In genomic region chr6:155100591-155100990, GRCh38 we compare ENCODE assay signal across 15 cellular contexts.
A peak's percentile ranks its signal among the peaks of the same experiment; 100 is the strongest.
DNase-seq lines count a peak whose midpoint lies in the region; ATAC-seq, FAIRE-seq and TF ChIP-seq lines count a peak whose summit lies in the region.
"Had no signal": no experiment of that assay in that cellular context is flagged by ENCODE, and none has a peak within 500 bp of the region (broad histone marks: within the 10 kb centered on the region; RNA-seq: fewer than 3 reads in every experiment).

No MANE protein-coding gene starts in this region.

- H3K9me3 ChIP-seq in SJCRH30 (replicated peaks), result no peaks in the 10 kb centered on the region
- no peaks in the 10 kb centered on the region for H3K9me3 ChIP-seq in K562 (replicated peaks; ENCODE audit: control insufficient read depth, insufficient read depth, low read depth, low read length)
- no peaks in the 10 kb centered on the region for H3K9me3 ChIP-seq in skeletal muscle satellite cell (replicated peaks; ENCODE audit: low read length)
- no peaks in the 10 kb centered on the region for H3K9me3 ChIP-seq in pancreas
- H3K9me3 ChIP-seq: A549 had no signal

- no peak for TF ChIP-seq EP300 in K562 (IDR thresholded peaks at IDR 0.05; ENCODE audit: low read length)

- H3K79me2 ChIP-seq in K562 (ENCODE audit: control insufficient read depth, insufficient read depth, low read length), result no peaks in the 10 kb centered on the region

- no peak overlapping the region for H3K4me2 ChIP-seq in K562 (ENCODE audit: insufficient read depth, low read length)
- peak overlapping the region; percentile 61 for H3K4me2 ChIP-seq in skeletal muscle satellite cell (ENCODE audit: low read length)
- H3K4me2 ChIP-seq: A549, BLaER1 had no signal

- 0% methylated on average over 6 of the region's 6 CpGs for WGBS in K562 (ENCODE audit: insufficient coverage, low coverage, missing lambda C conversion rate)
- WGBS in pancreas, 2 donors, result 77 to 86% methylated on average over 6 of the region's 6 CpGs

- BruUV-seq in K562 (replicated peaks; lab: Mats Ljungman, UMichigan), result no TSS peak

- H3K27ac ChIP-seq in SJCRH30, result peak overlapping the region; percentile 55
- no peak overlapping the region for H3K27ac ChIP-seq in K562 (ENCODE audit: extremely low read depth, low read depth, low read length)
- no peak overlapping the region for H3K27ac ChIP-seq in pancreas
- H3K27ac ChIP-seq: A549, BLaER1, GM23248 had no signal

- no peak for TF ChIP-seq RAD21 in K562 (CRISPR knock-in tag; conservative IDR thresholded peaks at IDR 0.05 in 1 of 2, IDR thresholded peaks at IDR 0.05 in 1 of 2)

- H3K27ac Mint-ChIP-seq in glutamatergic neuron (ENCODE audit: unreplicated experiment), result peak overlapping the region; percentile 95
- H3K27ac Mint-ChIP-seq: CD8-positive, alpha-beta memory T cell; IgD-negative memory B cell had no signal

- no peaks in the 10 kb centered on the region for H4K20me1 ChIP-seq in K562 (replicated peaks; ENCODE audit: control insufficient read depth, insufficient read depth, low read length)
- H4K20me1 ChIP-seq: BLaER1 had no signal

- peaks cover 14% of the 10 kb centered on the region for H3K4me1 Mint-ChIP-seq in glutamatergic neuron (ENCODE audit: low read depth, unreplicated experiment)

- peaks cover 15% of the 10 kb centered on the region for H3K4me1 ChIP-seq in SJCRH30
- H3K4me1 ChIP-seq in K562 (replicated peaks in 1 of 2; ENCODE audit: control insufficient read depth in 2 of 2, insufficient read depth in 2 of 2, low read length in 2 of 2), result no peaks in the 10 kb centered on the region
- H3K4me1 ChIP-seq in skeletal muscle satellite cell (ENCODE audit: control insufficient read depth, insufficient read depth, low read length), result peaks cover 30% of the 10 kb centered on the region
- H3K4me1 ChIP-seq in pancreas, result no peaks in the 10 kb centered on the region
- H3K4me1 ChIP-seq: BLaER1 had no signal

- no peak for ATAC-seq in K562
- no peak for ATAC-seq in left colon
- ATAC-seq in pancreas, result no peak
- ATAC-seq: A549, GM12878 had no signal

- no peak overlapping the region for H2AFZ ChIP-seq in K562 (ENCODE audit: low read depth, low read length)
- H2AFZ ChIP-seq: GM23248 had no signal

- H3K9me3 Mint-ChIP-seq in glutamatergic neuron (ENCODE audit: unreplicated experiment), result peaks cover 6% of the 10 kb centered on the region

- peaks cover 10% of the 10 kb centered on the region for H3K36me3 Mint-ChIP-seq in glutamatergic neuron (ENCODE audit: unreplicated experiment)

- H3K4me3 ChIP-seq in SJCRH30 (peak overlapping the region; percentile 39), K562 (no peak overlapping the region), skeletal muscle satellite cell (ENCODE audit: low read length) (no peak overlapping the region), pancreas (no peak overlapping the region)
- H3K4me3 ChIP-seq: A549, BLaER1, GM12878, GM23248 had no signal

- CTCF ChIA-PET in K562 (lab: Yijun Ruan, JAX; ENCODE audit: low intra/inter-chr PET ratio), result interaction anchor here (1.2 kb wide), 1 partner anchor 15 kb away, joined by 3 read pairs; no protein-coding TSS in a partner anchor

- intact Hi-C loops in K562 (cut with micrococcal nuclease) (no loop called here), left colon (cut with DNase I, micrococcal nuclease) (no loop called here), pancreas (cut with DNase I) (no loop called here)

- in situ Hi-C loops in K562 (cut with MboI), result no loop called here

- H3K9ac ChIP-seq in K562 (ENCODE audit: insufficient read depth in 1 of 2, low read depth in 2 of 2, low read length in 2 of 2) (no peak overlapping the region), skeletal muscle satellite cell (ENCODE audit: low read depth, low read length) (peak overlapping the region; percentile 5)
- H3K9ac ChIP-seq: BLaER1, GM23248 had no signal

- POLR2A ChIA-PET in K562 (lab: Yijun Ruan, JAX), result no interaction called here

- no peaks in the 10 kb centered on the region for H3K9me1 ChIP-seq in K562 (ENCODE audit: control insufficient read depth, insufficient read depth, low read length)

- no peak for FAIRE-seq in K562 (lab: Jason Lieb, UNC)
- FAIRE-seq in pancreas (lab: Jason Lieb, UNC), result no peak
- FAIRE-seq: A549, GM12878, GM18507 had no signal

- no peak for TF ChIP-seq CTCF in K562 (IDR thresholded peaks at IDR 0.05 in 2 of 3, conservative IDR thresholded peaks at IDR 0.05 in 1 of 3; ENCODE audit: insufficient read depth in 2 of 3, low read depth in 1 of 3, low read length in 3 of 3)
- TF ChIP-seq CTCF in glutamatergic neuron (IDR thresholded peaks at IDR 0.05; ENCODE audit: partially characterized antibody, unreplicated experiment), result no peak
- TF ChIP-seq CTCF in pancreas (IDR thresholded peaks at IDR 0.05), result no peak

- peak overlapping the region; percentile 61 for H3K4me3 Mint-ChIP-seq in glutamatergic neuron (ENCODE audit: unreplicated experiment)
- H3K4me3 Mint-ChIP-seq: CD8-positive, alpha-beta memory T cell; IgD-negative memory B cell had no signal

- H3K36me3 ChIP-seq in SJCRH30, result no peaks in the 10 kb centered on the region
- no peaks in the 10 kb centered on the region for H3K36me3 ChIP-seq in K562 (ENCODE audit: control insufficient read depth, insufficient read depth, low read length)
- no peaks in the 10 kb centered on the region for H3K36me3 ChIP-seq in skeletal muscle satellite cell (ENCODE audit: insufficient read depth, low read length)
- no peaks in the 10 kb centered on the region for H3K36me3 ChIP-seq in pancreas
- H3K36me3 ChIP-seq: BLaER1 had no signal

- H3K27me3 ChIP-seq in SJCRH30 (no peaks in the 10 kb centered on the region), K562 (ENCODE audit: control insufficient read depth in 2 of 2, insufficient read depth in 2 of 2, low read length in 2 of 2) (peaks cover 14 to 34% of the 10 kb centered on the region in 2 experiments), skeletal muscle satellite cell (ENCODE audit: control insufficient read depth, insufficient read depth, low read length) (no peaks in the 10 kb centered on the region), pancreas (no peaks in the 10 kb centered on the region)
- H3K27me3 ChIP-seq: BLaER1 had no signal

- no peak for DNase-seq in SJCRH30
- DNase-seq in K562 (ENCODE audit: extremely low read depth in 1 of 4, low spot score in 3 of 4), result no peak
- DNase-seq in glutamatergic neuron, result no peak
- no peak for DNase-seq in left colon
- DNase-seq in COLO668 (lab: John Stamatoyannopoulos, UW; ENCODE audit: unreplicated experiment), result no peak
- no peak for DNase-seq in pancreas
- DNase-seq: CD8-positive, alpha-beta memory T cell; GM23248; H7 had no signal

- H3K27me3 Mint-ChIP-seq in glutamatergic neuron (ENCODE audit: unreplicated experiment), result peaks cover 6% of the 10 kb centered on the region

- TF ChIP-seq POLR2A in K562 (conservative IDR thresholded peaks at IDR 0.05), result no peak

TF ChIP-seq in K562, 482 proteins besides CTCF, POLR2A, EP300 and RAD21:
- no peak for TF ChIP-seq ZNF316 (IDR thresholded peaks at IDR 0.05)
- TF ChIP-seq BCOR (IDR thresholded peaks at IDR 0.05), result peak; percentile 54; the same call in 1 of the 2 replicates
- TF ChIP-seq KDM1A (IDR thresholded peaks at IDR 0.05), result peak in 1 of 2 experiments; percentile 27; a peak in 1 of 4 replicates
- no peak for TF ChIP-seq EHMT2 (IDR thresholded peaks at IDR 0.05)
- peak; percentile 54 for TF ChIP-seq ADNP (tag; IDR thresholded peaks at IDR 0.05)
- TF ChIP-seq CC2D1A (IDR thresholded peaks at IDR 0.05), result no peak
- TF ChIP-seq EGR1 (conservative IDR thresholded peaks at IDR 0.05), result no peak
- 0 out of 2 replicates have a peak, but pooled peaks have one; percentile 25 for TF ChIP-seq SMARCA5 (IDR thresholded peaks at IDR 0.05)
- no peak for TF ChIP-seq USF2 (CRISPR knock-in tag; IDR thresholded peaks at IDR 0.05)
- TF ChIP-seq NUFIP1 (IDR thresholded peaks at IDR 0.05; ENCODE audit: partially characterized antibody), result no peak
- TF ChIP-seq RBM25 (IDR thresholded peaks at IDR 0.05; ENCODE audit: low read depth, low read length, severe bottlenecking), result peak; percentile 68
TF ChIP-seq in K562: peak in this region for 5.
